In the genomic region with DNA sequence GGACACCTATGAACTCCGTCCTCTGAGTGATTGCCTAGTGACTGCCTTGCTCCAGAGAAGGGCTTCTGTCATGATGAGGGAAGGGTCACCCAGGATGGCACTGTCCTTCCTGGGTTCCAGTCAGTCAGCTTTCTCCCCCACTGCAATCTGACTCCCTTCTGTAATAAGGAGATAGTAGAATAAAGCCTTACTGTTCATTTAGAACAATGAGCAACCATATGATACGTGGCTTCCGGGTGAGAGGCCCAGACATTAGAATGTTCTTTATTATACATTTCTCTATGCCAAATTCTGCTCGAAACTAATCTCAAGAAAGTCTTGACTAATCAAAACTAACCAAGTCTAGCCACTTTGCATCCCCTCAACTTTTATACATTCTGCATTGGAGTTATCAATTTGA, we compare ENCODE assay signal across 31 cellular contexts.
"Had no signal": no experiment of that assay in that cellular context is flagged by ENCODE, and none has a peak within 500 bp of the region (broad histone marks: within the 10 kb centered on the region; RNA-seq: fewer than 3 reads in every experiment).

No MANE protein-coding gene starts in this region.

- H3K9me3 ChIP-seq: gastroesophageal sphincter, right atrium auricular region, stomach, thoracic aorta had no signal

- DNase-seq: activated CD4-positive, alpha-beta memory T cell treated with anti-CD3 and anti-CD28 coated beads, Interleukin-2, amount 10 ng/mL, durations not matched to agents 7 days and 5 days; activated CD4-positive, alpha-beta T cell treated with anti-CD3 and anti-CD28 coated beads for 1 hour; activated CD4-positive, alpha-beta T cell treated with anti-CD3 and anti-CD28 coated beads, Interleukin-2, amount 10 ng/mL, durations not matched to agents 7 days and 5 days; activated CD8-positive, alpha-beta memory T cell treated with anti-CD3 and anti-CD28 coated beads, Interleukin-2, amount 50 U/mL, for 48 hours; activated gamma-delta T cell; activated naive CD4-positive, alpha-beta T cell treated with anti-CD3 and anti-CD28 coated beads, Interleukin-2, amount 10 ng/mL, durations not matched to agents 7 days and 5 days; activated naive CD8-positive, alpha-beta T cell treated with anti-CD3 and anti-CD28 coated beads, Interleukin-2, amount 10 ng/mL, durations not matched to agents 7 days and 5 days; activated T-cell treated with anti-CD3 and anti-CD28 coated beads, Interleukin-2, amount 50 U/mL, for 24 hours; brain microvascular endothelial cell; effector CD8-positive, alpha-beta T cell; erythroblast; head of caudate nucleus; hippocampal formation; left colon; mammary epithelial cell; naive thymus-derived CD8-positive, alpha-beta T cell; occipital lobe; stimulated activated CD4-positive, alpha-beta T cell treated with anti-CD3 and anti-CD28 coated beads, Interleukin-2, amount 100 ng/mL, for 24 hours; stimulated activated naive B cell treated with anti-CD40 and anti-IgM and Interleukin-4, amounts not matched to agents 10 μg/mL and 1 μg/mL and 100 μg/mL, for 72 hours; stomach; SW 1271; T-helper 2 cell; trophoblast cell had no signal

- H3K36me3 ChIP-seq: neural progenitor cell had no signal

- H3K27me3 Mint-ChIP-seq: activated CD4-positive, alpha-beta memory T cell treated with anti-CD3 and anti-CD28 coated beads, Interleukin-2, amount 10 ng/mL, durations not matched to agents 7 days and 5 days; activated CD4-positive, alpha-beta T cell treated with anti-CD3 and anti-CD28 coated beads, Interleukin-2, amount 10 ng/mL, durations not matched to agents 7 days and 5 days; activated naive CD4-positive, alpha-beta T cell treated with anti-CD3 and anti-CD28 coated beads, Interleukin-2, amount 10 ng/mL, durations not matched to agents 7 days and 5 days; activated naive CD8-positive, alpha-beta T cell treated with anti-CD3 and anti-CD28 coated beads, Interleukin-2, amount 10 ng/mL, durations not matched to agents 7 days and 5 days; activated T-cell treated with anti-CD3 and anti-CD28 coated beads, Interleukin-2, amount 50 U/mL, for 24 hours; naive thymus-derived CD8-positive, alpha-beta T cell had no signal

- H3K4me1 ChIP-seq: parathyroid adenoma had no signal

- H3K27ac Mint-ChIP-seq: activated CD4-positive, alpha-beta memory T cell treated with anti-CD3 and anti-CD28 coated beads, Interleukin-2, amount 10 ng/mL, durations not matched to agents 7 days and 5 days; activated CD4-positive, alpha-beta T cell treated with anti-CD3 and anti-CD28 coated beads, Interleukin-2, amount 10 ng/mL, durations not matched to agents 7 days and 5 days; neural progenitor cell; stimulated activated naive B cell treated with anti-CD40 and anti-IgM and Interleukin-4, amounts not matched to agents 10 μg/mL and 1 μg/mL and 100 μg/mL, for 72 hours had no signal

- H3K27ac ChIP-seq: brain microvascular endothelial cell, gastroesophageal sphincter, neural progenitor cell, parathyroid adenoma, right atrium auricular region, stomach, thoracic aorta had no signal

- H3K9me3 Mint-ChIP-seq: activated CD4-positive, alpha-beta memory T cell treated with anti-CD3 and anti-CD28 coated beads, Interleukin-2, amount 10 ng/mL, durations not matched to agents 7 days and 5 days; activated CD4-positive, alpha-beta T cell treated with anti-CD3 and anti-CD28 coated beads, Interleukin-2, amount 10 ng/mL, durations not matched to agents 7 days and 5 days; activated naive CD4-positive, alpha-beta T cell treated with anti-CD3 and anti-CD28 coated beads, Interleukin-2, amount 10 ng/mL, durations not matched to agents 7 days and 5 days; activated naive CD8-positive, alpha-beta T cell treated with anti-CD3 and anti-CD28 coated beads, Interleukin-2, amount 10 ng/mL, durations not matched to agents 7 days and 5 days; activated T-cell treated with anti-CD3 and anti-CD28 coated beads, Interleukin-2, amount 50 U/mL, for 24 hours; mesothelial cell of epicardium; naive thymus-derived CD8-positive, alpha-beta T cell; neural progenitor cell; stimulated activated naive B cell treated with anti-CD40 and anti-IgM and Interleukin-4, amounts not matched to agents 10 μg/mL and 1 μg/mL and 100 μg/mL, for 72 hours; WTC11 had no signal

- H3K4me3 ChIP-seq: gastroesophageal sphincter, neural progenitor cell, right atrium auricular region, smooth muscle cell, stomach, thoracic aorta had no signal

- H3K4me3 Mint-ChIP-seq: activated CD4-positive, alpha-beta memory T cell treated with anti-CD3 and anti-CD28 coated beads, Interleukin-2, amount 10 ng/mL, durations not matched to agents 7 days and 5 days; activated CD4-positive, alpha-beta T cell treated with anti-CD3 and anti-CD28 coated beads, Interleukin-2, amount 10 ng/mL, durations not matched to agents 7 days and 5 days; activated naive CD4-positive, alpha-beta T cell treated with anti-CD3 and anti-CD28 coated beads, Interleukin-2, amount 10 ng/mL, durations not matched to agents 7 days and 5 days; activated naive CD8-positive, alpha-beta T cell treated with anti-CD3 and anti-CD28 coated beads, Interleukin-2, amount 10 ng/mL, durations not matched to agents 7 days and 5 days; activated T-cell treated with anti-CD3 and anti-CD28 coated beads, Interleukin-2, amount 50 U/mL, for 24 hours; mesothelial cell of epicardium; naive thymus-derived CD8-positive, alpha-beta T cell; neural progenitor cell; stimulated activated naive B cell treated with anti-CD40 and anti-IgM and Interleukin-4, amounts not matched to agents 10 μg/mL and 1 μg/mL and 100 μg/mL, for 72 hours; WTC11 had no signal

- H3K27me3 ChIP-seq: brain microvascular endothelial cell, gastroesophageal sphincter, neural progenitor cell, right atrium auricular region, stomach had no signal
